Comparison of ENCODE assay signal across 10 cellular contexts in the genomic region with DNA sequence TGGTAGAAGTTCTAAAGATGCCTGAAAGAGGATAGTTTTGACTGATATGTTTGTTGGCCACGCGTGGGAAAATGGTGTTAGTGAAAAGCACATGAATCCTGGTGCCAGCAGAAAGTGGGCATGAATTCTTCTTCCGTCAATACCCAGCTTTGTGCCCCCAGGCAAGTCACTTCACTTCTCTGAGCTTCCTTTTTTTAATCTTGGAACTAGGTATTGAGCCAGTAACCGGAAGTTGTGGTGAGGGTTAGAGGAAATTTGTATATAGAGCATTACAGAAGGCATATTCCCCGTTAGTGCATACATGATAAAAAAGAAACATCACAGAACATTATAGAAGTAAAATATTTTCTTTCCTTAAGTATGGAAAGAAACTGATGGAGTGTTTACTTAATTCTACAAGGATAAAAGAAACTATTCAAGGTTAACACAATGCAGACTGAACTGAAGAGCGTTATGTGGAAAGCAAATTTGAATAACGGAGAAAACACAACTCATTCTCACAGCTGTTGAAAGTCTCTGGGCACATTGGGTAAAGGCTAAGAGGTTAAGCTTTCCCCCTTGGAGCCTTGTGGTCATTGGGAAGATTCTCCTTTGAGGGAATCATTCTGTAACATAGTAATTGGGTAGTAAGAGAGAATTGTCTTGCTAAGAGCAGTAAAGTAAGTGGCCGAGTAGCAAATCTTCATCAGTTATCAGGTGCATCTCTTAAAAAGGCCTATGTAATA.
DNase-seq lines count a peak whose midpoint lies in the region; ATAC-seq and TF ChIP-seq lines count a peak whose summit lies in the region.
"Had no signal": no experiment of that assay in that cellular context is flagged by ENCODE, and none has a peak within 500 bp of the region (broad histone marks: within the 10 kb centered on the region; RNA-seq: fewer than 3 reads in every experiment).

No MANE protein-coding gene starts in this region.

- H3K27ac ChIP-seq in VCaP (peak overlapping the region; percentile 99), osteoblast (ENCODE audit: low read depth, low read length) (no peak overlapping the region)
- H3K27ac ChIP-seq: thoracic aorta had no signal

- no peaks in the 10 kb centered on the region for H3K27me3 Mint-ChIP-seq in activated CD4-positive, alpha-beta T cell treated with anti-CD3 and anti-CD28 coated beads, Interleukin-2, amount 10 ng/mL, durations not matched to agents 24 days and 14 days
- H3K27me3 Mint-ChIP-seq in IgD-negative memory B cell = no peaks in the 10 kb centered on the region

- H3K4me2 ChIP-seq in osteoblast (ENCODE audit: insufficient read depth, low read length) = no peak overlapping the region

- peak; percentile 73 for DNase-seq in activated CD4-positive, alpha-beta T cell treated with anti-CD3 and anti-CD28 coated beads, Interleukin-2, amount 10 ng/mL, durations not matched to agents 24 days and 14 days
- DNase-seq in activated CD4-positive, alpha-beta T cell treated with anti-CD3 and anti-CD28 coated beads, Interleukin-2, amount 50 U/mL, for 48 hours = no peak
- DNase-seq in osteoblast (ENCODE audit: insufficient read length, low spot score, missing footprints) (no peak), DMS 273 (lab: John Stamatoyannopoulos, UW; ENCODE audit: unreplicated experiment) (no peak)

- H3K79me2 ChIP-seq in osteoblast (ENCODE audit: insufficient read depth, low read length) = no peaks in the 10 kb centered on the region

- H4K20me1 ChIP-seq in osteoblast (ENCODE audit: insufficient read depth, low read length) = no peaks in the 10 kb centered on the region

- TF ChIP-seq CTCF in VCaP (conservative IDR thresholded peaks at IDR 0.05) = no peak
- no peak for TF ChIP-seq CTCF in osteoblast (IDR thresholded peaks at IDR 0.05; ENCODE audit: extremely low read depth, low read depth, low read length)

- H3K27me3 ChIP-seq in osteoblast (ENCODE audit: insufficient read depth, low read length) = no peaks in the 10 kb centered on the region

- H3K4me3 ChIP-seq in osteoblast (ENCODE audit: insufficient read depth, low read length) = no peak overlapping the region
- H3K4me3 ChIP-seq: skin epidermis, thoracic aorta had no signal

- H3K4me3 Mint-ChIP-seq in activated CD4-positive, alpha-beta T cell treated with anti-CD3 and anti-CD28 coated beads, Interleukin-2, amount 10 ng/mL, durations not matched to agents 24 days and 14 days = peak overlapping the region; percentile 52
- H3K4me3 Mint-ChIP-seq in IgD-negative memory B cell = peak overlapping the region; percentile 60 to 86 (median 79)

- H3K9me3 Mint-ChIP-seq in activated CD4-positive, alpha-beta T cell treated with anti-CD3 and anti-CD28 coated beads, Interleukin-2, amount 10 ng/mL, durations not matched to agents 24 days and 14 days = no peaks in the 10 kb centered on the region
- peaks cover 0 to 2% (median 0%) of the 10 kb centered on the region in 3 donors for H3K9me3 Mint-ChIP-seq in IgD-negative memory B cell

- no peaks in the 10 kb centered on the region for H3K36me3 ChIP-seq in osteoblast (ENCODE audit: insufficient read depth, low read length)
- H3K36me3 ChIP-seq: thoracic aorta had no signal

- intact Hi-C loops in activated CD4-positive, alpha-beta T cell treated with anti-CD3 and anti-CD28 coated beads, Interleukin-2, amount 10 ng/mL, durations not matched to agents 24 days and 14 days (cut with micrococcal nuclease) = no loop called here

- peak overlapping the region; percentile 55 for H3K27ac Mint-ChIP-seq in activated CD4-positive, alpha-beta T cell treated with anti-CD3 and anti-CD28 coated beads, Interleukin-2, amount 10 ng/mL, durations not matched to agents 24 days and 14 days
- H3K27ac Mint-ChIP-seq in IgD-negative memory B cell = peak overlapping the region; percentile 41 to 89 (median 66)

- ATAC-seq in GM21576 (IDR thresholded peaks at IDR 0.05; ENCODE audit: unreplicated experiment) (no peak), HG03025 (IDR thresholded peaks at IDR 0.05; ENCODE audit: low FRiP score, unreplicated experiment) (no peak)

- no peaks in the 10 kb centered on the region for H3K9me3 ChIP-seq in osteoblast (ENCODE audit: low read depth, low read length)
- H3K9me3 ChIP-seq: thoracic aorta had no signal

- no peaks in the 10 kb centered on the region for H3K36me3 Mint-ChIP-seq in activated CD4-positive, alpha-beta T cell treated with anti-CD3 and anti-CD28 coated beads, Interleukin-2, amount 10 ng/mL, durations not matched to agents 24 days and 14 days (ENCODE audit: low read depth)
- H3K36me3 Mint-ChIP-seq in IgD-negative memory B cell = no peaks in the 10 kb centered on the region

- peaks cover 46% of the 10 kb centered on the region for H3K4me1 Mint-ChIP-seq in activated CD4-positive, alpha-beta T cell treated with anti-CD3 and anti-CD28 coated beads, Interleukin-2, amount 10 ng/mL, durations not matched to agents 24 days and 14 days
- peaks cover 42 to 46% (median 45%) of the 10 kb centered on the region in 3 donors for H3K4me1 Mint-ChIP-seq in IgD-negative memory B cell

- peaks cover 18% of the 10 kb centered on the region for H3K4me1 ChIP-seq in osteoblast (ENCODE audit: insufficient read depth, low read length)

- peak overlapping the region; percentile 25 for H2AFZ ChIP-seq in osteoblast (ENCODE audit: low read length)
